In the genomic region with DNA sequence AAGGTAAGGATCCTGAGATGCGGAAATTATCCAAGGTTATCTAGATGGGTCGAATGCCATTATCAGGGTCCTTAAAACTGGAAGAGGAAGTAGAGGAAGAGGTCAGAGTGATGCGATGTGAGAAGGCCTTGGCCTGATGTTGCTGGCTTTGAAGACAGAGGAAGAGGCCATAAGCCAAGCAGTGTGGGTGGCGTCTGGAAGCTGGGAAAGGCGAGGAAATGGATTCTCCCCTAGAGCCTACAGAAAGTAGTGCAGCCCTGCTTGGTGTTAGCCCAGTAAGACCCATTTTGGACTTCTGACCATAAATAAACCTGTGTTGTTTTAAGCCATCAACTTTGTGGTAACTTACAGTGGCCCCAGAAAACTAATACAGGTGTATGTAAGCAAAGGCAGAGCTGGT, we compare ENCODE assay signal across 1 cellular context.
TF ChIP-seq lines count a peak whose summit lies in the region.

No MANE protein-coding gene starts in this region.

TF ChIP-seq in SK-N-SH, 30 proteins besides CTCF, POLR2A, EP300 and RAD21 (continued from another document):
- TF ChIP-seq ZBTB33 (IDR thresholded peaks at IDR 0.05; ENCODE audit: borderline replicate concordance, low read depth) (no peak), PBX3 (IDR thresholded peaks at IDR 0.05) (no peak), TEAD4 (IDR thresholded peaks at IDR 0.05; ENCODE audit: borderline replicate concordance, insufficient read depth) (no peak)
